ENCODE assay signal across 9 cellular contexts in the genomic region with DNA sequence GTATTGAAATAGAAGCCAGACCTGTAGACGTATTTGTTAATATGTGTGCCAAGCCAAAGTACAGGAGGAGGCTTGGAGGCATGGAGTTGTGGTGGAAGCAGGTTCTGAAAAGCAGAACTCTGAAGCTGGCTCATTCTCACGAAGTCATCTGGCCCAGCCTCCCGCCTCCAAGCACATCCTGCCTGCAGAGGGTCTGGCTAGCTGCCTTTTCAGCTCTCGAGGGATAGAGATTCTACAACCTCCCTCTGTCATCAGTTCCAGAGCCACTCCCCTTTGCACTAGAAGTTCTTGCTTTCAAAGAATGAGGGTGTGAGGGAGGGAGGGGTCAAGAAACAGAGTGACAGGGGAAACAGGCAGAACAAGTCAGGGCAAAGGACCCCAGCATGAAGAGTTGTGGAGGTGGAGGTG.
A peak's percentile ranks its signal among the peaks of the same experiment; 100 is the strongest.
DNase-seq lines count a peak whose midpoint lies in the region; ATAC-seq and TF ChIP-seq lines count a peak whose summit lies in the region.
"Had no signal": no experiment of that assay in that cellular context is flagged by ENCODE, and none has a peak within 500 bp of the region (broad histone marks: within the 10 kb centered on the region; RNA-seq: fewer than 3 reads in every experiment).

No MANE protein-coding gene starts in this region.

- no peak overlapping the region for H3K4me3 ChIP-seq in LNCaP clone FGC (ENCODE audit: low read depth, low read length)

- H3K27me3 Mint-ChIP-seq in stimulated activated naive CD8-positive, alpha-beta T cell treated with anti-CD3 and anti-CD28 coated beads, Interleukin-15, amount 100 ng/mL, for 72 hours = no peaks in the 10 kb centered on the region
- peaks cover 4% of the 10 kb centered on the region for H3K27me3 Mint-ChIP-seq in nephron progenitor cell (ENCODE audit: low read depth, poor library complexity)

- peak; percentile 79 for ATAC-seq in stimulated activated naive CD8-positive, alpha-beta T cell treated with anti-CD3 and anti-CD28 coated beads, Interleukin-15, amount 100 ng/mL, for 72 hours
- ATAC-seq in stimulated activated naive CD8-positive, alpha-beta T cell treated with anti-CD3 and anti-CD28 coated beads, Interleukin-15, Interleukin-2, amounts not matched to agents 100 U/mL and 50 U/mL, for 24 hours = no peak
- peak; percentile 89 for ATAC-seq in esophagus mucosa
- no peak for ATAC-seq in GM18873 (IDR thresholded peaks at IDR 0.05; ENCODE audit: low FRiP score, unreplicated experiment)

- no peak overlapping the region for H3K4me3 Mint-ChIP-seq in stimulated activated naive CD8-positive, alpha-beta T cell treated with anti-CD3 and anti-CD28 coated beads, Interleukin-15, amount 100 ng/mL, for 72 hours
- no peak overlapping the region for H3K4me3 Mint-ChIP-seq in nephron progenitor cell
- H3K4me3 Mint-ChIP-seq: activated T-cell treated with anti-CD3 and anti-CD28 coated beads, Interleukin-2, amount 50 U/mL, for 4 hours had no signal

- TF ChIP-seq CTCF in LNCaP clone FGC (IDR thresholded peaks at IDR 0.05; ENCODE audit: control insufficient read depth, extremely low read depth, insufficient read depth) (no peak), nephron progenitor cell (IDR thresholded peaks at IDR 0.05) (no peak)

- peaks cover 5% of the 10 kb centered on the region for H3K36me3 Mint-ChIP-seq in nephron progenitor cell (ENCODE audit: low read depth)

- no peaks in the 10 kb centered on the region for H3K9me3 Mint-ChIP-seq in stimulated activated naive CD8-positive, alpha-beta T cell treated with anti-CD3 and anti-CD28 coated beads, Interleukin-15, amount 100 ng/mL, for 72 hours
- H3K9me3 Mint-ChIP-seq in nephron progenitor cell = no peaks in the 10 kb centered on the region
- H3K9me3 Mint-ChIP-seq: activated T-cell treated with anti-CD3 and anti-CD28 coated beads, Interleukin-2, amount 50 U/mL, for 4 hours had no signal

- peak; percentile 15 to 32 for DNase-seq in stimulated activated naive CD8-positive, alpha-beta T cell treated with anti-CD3 and anti-CD28 coated beads, Interleukin-15, amount 100 ng/mL, for 72 hours
- no peak for DNase-seq in stimulated activated naive CD8-positive, alpha-beta T cell treated with anti-CD3 and anti-CD28 coated beads, Interleukin-15, Interleukin-2, amounts not matched to agents 100 U/mL and 50 U/mL, for 24 hours
- DNase-seq in LNCaP clone FGC (ENCODE audit: low read depth) (peak; percentile 33), nephron progenitor cell (peak; percentile 16), DMS53 treated with DMSO at 0.1 percent for 48 hours (lab: John Stamatoyannopoulos, UW; ENCODE audit: unreplicated experiment) (no peak)
- DNase-seq in activated effector memory CD4-positive, alpha-beta T cell treated with Interleukin-2 at 50 U/mL for 16 hours = no peak
- DNase-seq: activated T-cell treated with anti-CD3 and anti-CD28 coated beads, Interleukin-2, amount 50 U/mL, for 4 hours had no signal

- no peak overlapping the region for H3K27ac Mint-ChIP-seq in stimulated activated naive CD8-positive, alpha-beta T cell treated with anti-CD3 and anti-CD28 coated beads, Interleukin-15, amount 100 ng/mL, for 72 hours
- peak overlapping the region; percentile 37 for H3K27ac Mint-ChIP-seq in nephron progenitor cell

- peaks cover 36% of the 10 kb centered on the region for H3K4me1 Mint-ChIP-seq in stimulated activated naive CD8-positive, alpha-beta T cell treated with anti-CD3 and anti-CD28 coated beads, Interleukin-15, amount 100 ng/mL, for 72 hours
- peaks cover 25% of the 10 kb centered on the region for H3K4me1 Mint-ChIP-seq in nephron progenitor cell

Comparison
In these comparisons a context has a peak if more than half of its experiments do, and no peak if none do; other contexts are left out.
1. ATAC-seq: peak in stimulated activated naive CD8-positive, alpha-beta T cell treated with anti-CD3 and anti-CD28 coated beads, Interleukin-15, amount 100 ng/mL, for 72 hours (single experiment) and esophagus mucosa (single experiment); none in stimulated activated naive CD8-positive, alpha-beta T cell treated with anti-CD3 and anti-CD28 coated beads, Interleukin-15, Interleukin-2, amounts not matched to agents 100 U/mL and 50 U/mL, for 24 hours (single experiment) and GM18873 (single experiment).
2. DNase-seq: peak in stimulated activated naive CD8-positive, alpha-beta T cell treated with anti-CD3 and anti-CD28 coated beads, Interleukin-15, amount 100 ng/mL, for 72 hours (2 of 2), LNCaP clone FGC (single experiment) and nephron progenitor cell (single experiment); none in stimulated activated naive CD8-positive, alpha-beta T cell treated with anti-CD3 and anti-CD28 coated beads, Interleukin-15, Interleukin-2, amounts not matched to agents 100 U/mL and 50 U/mL, for 24 hours (single experiment), DMS53 treated with DMSO at 0.1 percent for 48 hours (single experiment) and activated effector memory CD4-positive, alpha-beta T cell treated with Interleukin-2 at 50 U/mL for 16 hours (single experiment).